Comparison of ENCODE assay signal across 9 cellular contexts in genomic region chr20:45470262-45470931, GRCh38. TPM values are rescaled to one million over a fixed set of nuclear protein-coding genes. Genes with fewer than 3 reads are reported as not detected.
DNase-seq lines count a peak whose midpoint lies in the region; ATAC-seq, FAIRE-seq and TF ChIP-seq lines count a peak whose summit lies in the region.
"Had no signal": no experiment of that assay in that cellular context is flagged by ENCODE, and none has a peak within 500 bp of the region (broad histone marks: within the 10 kb centered on the region; RNA-seq: fewer than 3 reads in every experiment).

No MANE protein-coding gene starts in this region.

- H3K27me3 ChIP-seq in mucosa of stomach (ENCODE audit: control insufficient read depth, insufficient read depth, low read length): peaks cover 27% of the 10 kb centered on the region

- H3K4me3 Mint-ChIP-seq in type B pancreatic cell: peak overlapping the region; percentile 87

- FAIRE-seq in GM12891 (lab: Jason Lieb, UNC): no peak

- H3K27me3 Mint-ChIP-seq in type B pancreatic cell: peaks cover 31% of the 10 kb centered on the region

- peak overlapping the region; percentile 54; the same call in 1 of the 2 replicates for H3K4me3 ChIP-seq in SK-N-MC
- H3K4me3 ChIP-seq in epithelial cell of proximal tubule (ENCODE audit: low read depth, low read length): peak overlapping the region; percentile 54
- H3K4me3 ChIP-seq in mucosa of stomach (ENCODE audit: low read length): peak overlapping the region; percentile 58

- peaks cover 29% of the 10 kb centered on the region for H3K4me1 ChIP-seq in mucosa of stomach (ENCODE audit: control insufficient read depth, insufficient read depth, low read length)

- no peaks in the 10 kb centered on the region for H3K9me3 Mint-ChIP-seq in type B pancreatic cell

- TF ChIP-seq POLR2A in GM12891 (IDR thresholded peaks at IDR 0.05; ENCODE audit: low read depth, low read length): no peak

- peak overlapping the region; percentile 74 for H3K27ac Mint-ChIP-seq in type B pancreatic cell

- H3K36me3 Mint-ChIP-seq in type B pancreatic cell: peaks cover 11% of the 10 kb centered on the region

- H3K9me3 ChIP-seq in SK-N-MC (ENCODE audit: low read depth, low read length): no peaks in the 10 kb centered on the region
- no peaks in the 10 kb centered on the region for H3K9me3 ChIP-seq in mucosa of stomach (ENCODE audit: control insufficient read depth, low read length)

- TF ChIP-seq CTCF in epithelial cell of proximal tubule (conservative IDR thresholded peaks at IDR 0.05; ENCODE audit: low read depth, low read length) (no peak), type B pancreatic cell (conservative IDR thresholded peaks at IDR 0.05) (no peak)

- peaks cover 6% of the 10 kb centered on the region for H3K4me1 Mint-ChIP-seq in type B pancreatic cell (ENCODE audit: unreplicated experiment)

- no peaks in the 10 kb centered on the region for H3K36me3 ChIP-seq in SK-N-MC (ENCODE audit: insufficient read depth, low read length)
- H3K36me3 ChIP-seq in mucosa of stomach (ENCODE audit: control insufficient read depth, insufficient read depth, low read length): no peaks in the 10 kb centered on the region

- ATAC-seq in HG02678 (IDR thresholded peaks at IDR 0.05; ENCODE audit: unreplicated experiment): peak; percentile 65

- H3K9ac ChIP-seq in SK-N-MC (ENCODE audit: insufficient read length): no peak overlapping the region
- H3K9ac ChIP-seq in mucosa of stomach (ENCODE audit: low read length): peak overlapping the region; percentile 70

- H3K27ac ChIP-seq in SK-N-MC: no peak overlapping the region
- H3K27ac ChIP-seq: 22Rv1 had no signal

- DNase-seq in DMS 273 (lab: John Stamatoyannopoulos, UW; ENCODE audit: unreplicated experiment) (peak; percentile 52), DMS 273 treated with DMSO at 0.1 percent for 48 hours (lab: John Stamatoyannopoulos, UW) (no peak), SK-N-MC (ENCODE audit: low read depth, low spot score) (no peak), epithelial cell of proximal tubule (ENCODE audit: low read depth) (no peak), type B pancreatic cell (ENCODE audit: extremely low spot score, unreplicated experiment) (no peak), GM12891 (ENCODE audit: insufficient read length, low spot score) (no peak)

TF ChIP-seq in GM12891, 5 proteins besides CTCF, POLR2A, EP300 and RAD21:
- TF ChIP-seq SPI1 (IDR thresholded peaks at IDR 0.05; ENCODE audit: low read depth, low read length) (no peak), POU2F2 (IDR thresholded peaks at IDR 0.05; ENCODE audit: low read depth, low read length) (no peak), POLR2AphosphoS5 (IDR thresholded peaks at IDR 0.05; ENCODE audit: low read depth, low read length) (no peak), TAF1 (IDR thresholded peaks at IDR 0.05; ENCODE audit: low read depth, low read length) (no peak), PAX5 (IDR thresholded peaks at IDR 0.05; ENCODE audit: insufficient read depth, low read length, severe bottlenecking) (no peak)

RNA-seq across cellular contexts. Expression of gene WFDC2, which starts 0.8 kb away (rescaled TPM):
- total RNA-seq in epithelial cell of proximal tubule (14.7 and 53.3 TPM in 2 replicates), type B pancreatic cell (ENCODE audit: low replicate concordance) (64.4 and 98.9 TPM in 2 replicates)
- 1.0 TPM for polyA plus RNA-seq in GM12891 (2012; ENCODE audit: low read depth, missing spikeins)

RNA-seq across cellular contexts. Expression of gene SPINT3, which starts 45.0 kb away (rescaled TPM):
- not detected in 2 replicates for total RNA-seq in epithelial cell of proximal tubule
- total RNA-seq in type B pancreatic cell (ENCODE audit: low replicate concordance): not detected in 2 replicates
- polyA plus RNA-seq in GM12891 (2012; ENCODE audit: low read depth, missing spikeins): not detected

RNA-seq across cellular contexts. Expression of gene PIGT, which starts 54.5 kb away (rescaled TPM):
- total RNA-seq in epithelial cell of proximal tubule (59.9 and 71.0 TPM in 2 replicates), type B pancreatic cell (ENCODE audit: low replicate concordance) (70.1 and 80.6 TPM in 2 replicates)
- polyA plus RNA-seq in GM12891 (2012; ENCODE audit: low read depth, missing spikeins): 26.8 TPM
